In genomic region chr11:96307748-96308133, GRCh38 we compare ENCODE assay signal across 8 cellular contexts. TPM values are rescaled to one million over a fixed set of nuclear protein-coding genes. Genes with fewer than 3 reads are reported as not detected.
DNase-seq lines count a peak whose midpoint lies in the region; ATAC-seq and TF ChIP-seq lines count a peak whose summit lies in the region.

No MANE protein-coding gene starts in this region.

- intact Hi-C loops in left ventricle myocardium superior (cut with micrococcal nuclease) (no loop called here), OCI-LY7 (cut with micrococcal nuclease; ENCODE audit: unreplicated experiment) (no loop called here)

- H3K27ac Mint-ChIP-seq in WTC11: peak overlapping the region; percentile 48; the same call in 1 of the 2 replicates
- H3K27ac Mint-ChIP-seq in stimulated activated effector memory CD8-positive, alpha-beta T cell treated with anti-CD3 and anti-CD28 coated beads, Interleukin-12 subunit alpha, Interleukin-12 subunit beta, amount 100 ng/mL, for 72 hours: peak overlapping the region; percentile 3

- H3K9me2 ChIP-seq in OCI-LY7 (ENCODE audit: insufficient read depth, low read length): no peaks in the 10 kb centered on the region

- peaks cover 38% of the 10 kb centered on the region for H3K4me1 Mint-ChIP-seq in WTC11
- H3K4me1 Mint-ChIP-seq in stimulated activated effector memory CD8-positive, alpha-beta T cell treated with anti-CD3 and anti-CD28 coated beads, Interleukin-12 subunit alpha, Interleukin-12 subunit beta, amount 100 ng/mL, for 72 hours: peaks cover 26% of the 10 kb centered on the region

- no peak overlapping the region for H2AFZ ChIP-seq in OCI-LY7 (ENCODE audit: low read length)

- no peaks in the 10 kb centered on the region for H3K9me3 Mint-ChIP-seq in WTC11
- no peaks in the 10 kb centered on the region for H3K9me3 Mint-ChIP-seq in stimulated activated effector memory CD8-positive, alpha-beta T cell treated with anti-CD3 and anti-CD28 coated beads, Interleukin-12 subunit alpha, Interleukin-12 subunit beta, amount 100 ng/mL, for 72 hours

- POLR2A ChIA-PET in HEK293T (lab: Yijun Ruan, JAX): interaction anchor here (1.2 to 1.5 kb wide), 3 partner anchors 21 to 35 kb away, joined by 4 to 6 read pairs (median 5); partner anchors contain the start of gene MAML2
- POLR2A ChIA-PET in WTC11 (lab: Charles Lee): interaction anchor here (0.8 kb wide), 1 partner anchor 20 kb away, joined by 5 read pairs; no protein-coding TSS in a partner anchor
- POLR2A ChIA-PET in OCI-LY7 (lab: Charles Lee): no interaction called here

- H3K27me3 Mint-ChIP-seq in WTC11 (ENCODE audit: low read depth): no peaks in the 10 kb centered on the region

- no peaks in the 10 kb centered on the region for H4K20me1 ChIP-seq in OCI-LY7 (ENCODE audit: insufficient read depth, low read length)

- DNase-seq in HEK293T (ENCODE audit: extremely low spot score) (peak; percentile 24), WTC11 (ENCODE audit: low spot score) (no peak), left ventricle myocardium superior (no peak), NCI-H2081 treated with DMSO at 0.1 percent for 48 hours (lab: John Stamatoyannopoulos, UW) (no peak), OCI-LY7 (ENCODE audit: low spot score) (no peak)
- DNase-seq in stimulated activated effector memory CD8-positive, alpha-beta T cell treated with anti-CD3 and anti-CD28 coated beads, Interleukin-12 subunit alpha, Interleukin-12 subunit beta, amount 100 ng/mL, for 72 hours (ENCODE audit: low spot score in 2 of 2): no peak
- no peak for DNase-seq in effector memory CD4-positive, alpha-beta T cell

- H3K27ac ChIP-seq in OCI-LY7 (ENCODE audit: low read depth, low read length, poor library complexity, severe bottlenecking): no peak overlapping the region
- no peak overlapping the region for H3K27ac ChIP-seq in effector memory CD4-positive, alpha-beta T cell (ENCODE audit: insufficient read depth, low read length, poor library complexity, severe bottlenecking)

- ATAC-seq in WTC11 (peak; percentile 27), left ventricle myocardium superior (peak; percentile 37), HG02571 (IDR thresholded peaks at IDR 0.05; ENCODE audit: unreplicated experiment) (no peak)
- no peak for ATAC-seq in stimulated activated effector memory CD8-positive, alpha-beta T cell treated with anti-CD3 and anti-CD28 coated beads, Interleukin-12 subunit alpha, Interleukin-12 subunit beta, amount 100 ng/mL, for 72 hours

- H3K9me3 ChIP-seq in OCI-LY7 (ENCODE audit: low read length): no peaks in the 10 kb centered on the region
- H3K9me3 ChIP-seq in effector memory CD4-positive, alpha-beta T cell (ENCODE audit: control insufficient read depth, low read length): no peaks in the 10 kb centered on the region

- no peak overlapping the region for H3K4me3 ChIP-seq in OCI-LY7 (ENCODE audit: low read depth, low read length, poor library complexity, severe bottlenecking)
- H3K4me3 ChIP-seq in effector memory CD4-positive, alpha-beta T cell (ENCODE audit: insufficient read depth, low read depth, low read length, poor library complexity, severe bottlenecking): no peak overlapping the region

- no peaks in the 10 kb centered on the region for H3K36me3 Mint-ChIP-seq in WTC11
- no peaks in the 10 kb centered on the region for H3K36me3 Mint-ChIP-seq in stimulated activated effector memory CD8-positive, alpha-beta T cell treated with anti-CD3 and anti-CD28 coated beads, Interleukin-12 subunit alpha, Interleukin-12 subunit beta, amount 100 ng/mL, for 72 hours

- CTCF ChIA-PET in HEK293T (lab: Yijun Ruan, JAX) (interaction anchor here (1.5 to 2.5 kb wide), 2 partner anchors 12 to 36 kb away, joined by 5 to 9 read pairs; partner anchors contain the start of gene MAML2), WTC11 (lab: Charles Lee) (interaction anchor here (0.7 to 2.5 kb wide), 5 partner anchors 25 to 65 kb away, joined by 3 to 14 read pairs (median 3); partner anchors contain the start of gene MAML2), OCI-LY7 (lab: Charles Lee; ENCODE audit: unreplicated experiment) (interaction anchor here (0.5 kb wide), 1 partner anchor 42 kb away, joined by 6 read pairs; no protein-coding TSS in a partner anchor)

- BruUV-seq in OCI-LY7 (replicated peaks; lab: Mats Ljungman, UMichigan): no TSS peak

- H3K27me3 ChIP-seq in effector memory CD4-positive, alpha-beta T cell (replicated peaks; ENCODE audit: control insufficient read depth, insufficient read depth, low read length, poor library complexity, severe bottlenecking): no peaks in the 10 kb centered on the region

- H3K4me2 ChIP-seq in OCI-LY7 (ENCODE audit: low read length): no peak overlapping the region

- no peaks in the 10 kb centered on the region for H3K36me3 ChIP-seq in OCI-LY7 (ENCODE audit: insufficient read depth, low read length)
- no peaks in the 10 kb centered on the region for H3K36me3 ChIP-seq in effector memory CD4-positive, alpha-beta T cell (ENCODE audit: control insufficient read depth, insufficient read depth, low read length)

- TF ChIP-seq CTCF in WTC11 (IDR thresholded peaks at IDR 0.05): no peak
- no peak for TF ChIP-seq CTCF in OCI-LY7 (conservative IDR thresholded peaks at IDR 0.05; ENCODE audit: low read length)

- no peak overlapping the region for H3K4me3 Mint-ChIP-seq in WTC11
- no peak overlapping the region for H3K4me3 Mint-ChIP-seq in stimulated activated effector memory CD8-positive, alpha-beta T cell treated with anti-CD3 and anti-CD28 coated beads, Interleukin-12 subunit alpha, Interleukin-12 subunit beta, amount 100 ng/mL, for 72 hours

- H3K79me2 ChIP-seq in OCI-LY7 (ENCODE audit: insufficient read depth, low read depth, low read length): no peaks in the 10 kb centered on the region

- H3K4me1 ChIP-seq in OCI-LY7 (ENCODE audit: insufficient read depth, low read length, poor library complexity, severe bottlenecking): no peaks in the 10 kb centered on the region
- H3K4me1 ChIP-seq in effector memory CD4-positive, alpha-beta T cell (ENCODE audit: control insufficient read depth, insufficient read depth, low read length, poor library complexity, severe bottlenecking): peaks cover 5% of the 10 kb centered on the region

TF ChIP-seq in HEK293T, 16 proteins besides CTCF, POLR2A, EP300 and RAD21:
- no peak for TF ChIP-seq HDGF (IDR thresholded peaks at IDR 0.05; ENCODE audit: borderline replicate concordance)
- TF ChIP-seq SP1 (IDR thresholded peaks at IDR 0.05): no peak
- TF ChIP-seq TARDBP (IDR thresholded peaks at IDR 0.05): no peak
- no peak for TF ChIP-seq FOXK2 (IDR thresholded peaks at IDR 0.05)
- TF ChIP-seq NFRKB (IDR thresholded peaks at IDR 0.05): no peak
- TF ChIP-seq BHLHE40 (IDR thresholded peaks at IDR 0.05; ENCODE audit: borderline replicate concordance): no peak
- no peak for TF ChIP-seq LEF1 (IDR thresholded peaks at IDR 0.05; ENCODE audit: borderline replicate concordance)
- TF ChIP-seq CTBP1 (IDR thresholded peaks at IDR 0.05; ENCODE audit: borderline replicate concordance): no peak
- TF ChIP-seq PKNOX1 (IDR thresholded peaks at IDR 0.05): no peak
- no peak for TF ChIP-seq FOXA1 (IDR thresholded peaks at IDR 0.05)

TF ChIP-seq in WTC11, 78 proteins besides CTCF, POLR2A, EP300 and RAD21 (continues in another document):
- TF ChIP-seq NFYB (CRISPR knock-in tag; conservative IDR thresholded peaks at IDR 0.05; ENCODE audit: low read depth): no peak
- TF ChIP-seq MXD4 (CRISPR knock-in tag; IDR thresholded peaks at IDR 0.05; ENCODE audit: borderline replicate concordance): no peak
- TF ChIP-seq NR1H2 (CRISPR knock-in tag; IDR thresholded peaks at IDR 0.05): no peak
- TF ChIP-seq ZBTB43 (CRISPR knock-in tag; IDR thresholded peaks at IDR 0.05): no peak
- no peak for TF ChIP-seq CREB1 (CRISPR knock-in tag; IDR thresholded peaks at IDR 0.05)
- TF ChIP-seq JUN (CRISPR knock-in tag; IDR thresholded peaks at IDR 0.05): no peak
- TF ChIP-seq ZNF416 (CRISPR knock-in tag; IDR thresholded peaks at IDR 0.05): no peak
- TF ChIP-seq TEAD4 (CRISPR knock-in tag; IDR thresholded peaks at IDR 0.05): no peak
- no peak for TF ChIP-seq ZMAT4 (CRISPR knock-in tag; IDR thresholded peaks at IDR 0.05)
- no peak for TF ChIP-seq ESRRA (CRISPR knock-in tag; IDR thresholded peaks at IDR 0.05; ENCODE audit: borderline replicate concordance)
- no peak for TF ChIP-seq FOXP4 (CRISPR knock-in tag; IDR thresholded peaks at IDR 0.05)
- TF ChIP-seq NFE2L1 (CRISPR knock-in tag; IDR thresholded peaks at IDR 0.05): no peak
- TF ChIP-seq TP53 (CRISPR knock-in tag; IDR thresholded peaks at IDR 0.05): no peak
- TF ChIP-seq GRHL2 (CRISPR knock-in tag; IDR thresholded peaks at IDR 0.05; ENCODE audit: insufficient replicate concordance, severe bottlenecking): no peak

RNA-seq across cellular contexts. Expression of gene MAML2, which starts 35.3 kb away (rescaled TPM):
- total RNA-seq in WTC11 (2021) (5.1 to 8.1 TPM (median 5.2 TPM) in 3 replicates), left ventricle myocardium superior (4.1 TPM), OCI-LY7 (2022) (0.15 and 0.26 TPM in 2 replicates)
- total RNA-seq in OCI-LY7 (2014; rRNA removed; shearing (Covaris generic)): 0.54 and 1.0 TPM in 2 replicates

Comparison
In these comparisons a context has a peak if more than half of its experiments do, and no peak if none do; other contexts are left out.
1. ATAC-seq: peak in WTC11 (single experiment) and left ventricle myocardium superior (single experiment); none in stimulated activated effector memory CD8-positive, alpha-beta T cell treated with anti-CD3 and anti-CD28 coated beads, Interleukin-12 subunit alpha, Interleukin-12 subunit beta, amount 100 ng/mL, for 72 hours (single experiment) and HG02571 (single experiment).